In the genomic region with DNA sequence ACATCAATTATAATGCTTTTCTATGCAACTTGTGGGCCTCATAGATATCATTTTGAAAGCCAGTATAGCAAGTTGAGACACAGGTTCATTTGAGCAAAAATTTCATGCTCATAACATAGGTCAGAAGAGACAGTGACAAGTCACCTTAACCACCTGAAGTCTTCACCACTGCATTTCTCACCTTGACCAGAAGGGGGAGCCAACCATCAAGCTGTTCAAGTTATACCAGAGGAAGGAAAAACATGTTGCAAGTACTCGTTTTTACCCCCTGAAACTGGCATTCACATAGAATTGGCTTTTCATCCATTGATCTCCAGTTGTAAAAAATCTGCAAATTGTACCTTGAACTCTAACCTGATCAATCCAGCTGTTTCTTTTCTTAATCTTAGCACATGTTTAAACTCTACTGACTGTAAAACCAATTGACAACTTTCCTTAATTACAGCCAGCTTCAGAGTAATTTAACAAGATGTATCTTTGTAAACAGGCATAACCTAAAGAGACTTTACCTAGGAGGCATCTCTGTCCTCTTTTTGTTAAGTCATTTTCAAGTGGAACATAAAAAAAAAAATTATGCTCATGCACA, we compare ENCODE assay signal across 1 cellular context.
TF ChIP-seq lines count a peak whose summit lies in the region.

No MANE protein-coding gene starts in this region.

TF ChIP-seq in IMR-90, 13 proteins besides CTCF, POLR2A, EP300 and RAD21 (continued from another document):
- no peak for TF ChIP-seq NFE2L2 (IDR thresholded peaks at IDR 0.05; ENCODE audit: low read depth, low read length)
TF ChIP-seq in IMR-90: peak in this region for 2.
